Comparison of ENCODE assay signal across 2 cellular contexts in the genomic region with DNA sequence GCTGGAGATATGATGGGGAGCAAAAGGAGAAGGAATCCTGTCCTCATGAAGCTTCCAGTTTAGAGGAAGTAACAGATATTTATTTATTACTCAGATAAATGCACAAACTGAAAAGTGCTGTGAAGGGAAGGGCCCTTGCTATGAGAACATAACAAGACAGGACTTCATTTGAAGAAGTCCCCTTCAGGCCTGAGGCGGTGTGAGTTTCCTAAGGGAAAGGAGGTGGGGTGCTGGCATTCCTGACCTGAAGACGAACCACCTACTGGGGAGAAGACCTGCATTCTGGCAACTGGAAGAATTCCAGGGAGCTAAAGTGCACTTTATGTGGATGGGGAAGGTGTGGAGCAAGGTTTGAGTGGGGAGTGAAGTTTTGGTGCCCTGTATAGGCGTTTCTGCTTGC.
TF ChIP-seq lines count a peak whose summit lies in the region.

No MANE protein-coding gene starts in this region.

TF ChIP-seq in GM23338, 12 proteins besides CTCF, POLR2A, EP300 and RAD21 (continued from another document):
- TF ChIP-seq ETS1 (IDR thresholded peaks at IDR 0.05): no peak
- TF ChIP-seq CREB1 (CRISPR knock-in tag; IDR thresholded peaks at IDR 0.05; ENCODE audit: low read depth): no peak
- TF ChIP-seq STAT1 (IDR thresholded peaks at IDR 0.05; ENCODE audit: unreplicated experiment): no peak
- TF ChIP-seq, protein P1, sequence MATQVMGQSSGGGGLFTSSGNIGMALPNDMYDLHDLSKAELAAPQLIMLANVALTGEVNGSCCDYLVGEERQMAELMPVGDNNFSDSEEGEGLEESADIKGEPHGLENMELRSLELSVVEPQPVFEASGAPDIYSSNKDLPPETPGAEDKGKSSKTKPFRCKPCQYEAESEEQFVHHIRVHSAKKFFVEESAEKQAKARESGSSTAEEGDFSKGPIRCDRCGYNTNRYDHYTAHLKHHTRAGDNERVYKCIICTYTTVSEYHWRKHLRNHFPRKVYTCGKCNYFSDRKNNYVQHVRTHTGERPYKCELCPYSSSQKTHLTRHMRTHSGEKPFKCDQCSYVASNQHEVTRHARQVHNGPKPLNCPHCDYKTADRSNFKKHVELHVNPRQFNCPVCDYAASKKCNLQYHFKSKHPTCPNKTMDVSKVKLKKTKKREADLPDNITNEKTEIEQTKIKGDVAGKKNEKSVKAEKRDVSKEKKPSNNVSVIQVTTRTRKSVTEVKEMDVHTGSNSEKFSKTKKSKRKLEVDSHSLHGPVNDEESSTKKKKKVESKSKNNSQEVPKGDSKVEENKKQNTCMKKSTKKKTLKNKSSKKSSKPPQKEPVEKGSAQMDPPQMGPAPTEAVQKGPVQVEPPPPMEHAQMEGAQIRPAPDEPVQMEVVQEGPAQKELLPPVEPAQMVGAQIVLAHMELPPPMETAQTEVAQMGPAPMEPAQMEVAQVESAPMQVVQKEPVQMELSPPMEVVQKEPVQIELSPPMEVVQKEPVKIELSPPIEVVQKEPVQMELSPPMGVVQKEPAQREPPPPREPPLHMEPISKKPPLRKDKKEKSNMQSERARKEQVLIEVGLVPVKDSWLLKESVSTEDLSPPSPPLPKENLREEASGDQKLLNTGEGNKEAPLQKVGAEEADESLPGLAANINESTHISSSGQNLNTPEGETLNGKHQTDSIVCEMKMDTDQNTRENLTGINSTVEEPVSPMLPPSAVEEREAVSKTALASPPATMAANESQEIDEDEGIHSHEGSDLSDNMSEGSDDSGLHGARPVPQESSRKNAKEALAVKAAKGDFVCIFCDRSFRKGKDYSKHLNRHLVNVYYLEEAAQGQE (IDR thresholded peaks at IDR 0.05; ENCODE audit: unreplicated experiment): no peak
TF ChIP-seq in GM23338: peak in this region for 0.

TF ChIP-seq in WTC11, 78 proteins besides CTCF, POLR2A, EP300 and RAD21:
- TF ChIP-seq, protein P2, sequence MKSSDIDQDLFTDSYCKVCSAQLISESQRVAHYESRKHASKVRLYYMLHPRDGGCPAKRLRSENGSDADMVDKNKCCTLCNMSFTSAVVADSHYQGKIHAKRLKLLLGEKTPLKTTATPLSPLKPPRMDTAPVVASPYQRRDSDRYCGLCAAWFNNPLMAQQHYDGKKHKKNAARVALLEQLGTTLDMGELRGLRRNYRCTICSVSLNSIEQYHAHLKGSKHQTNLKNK (CRISPR knock-in tag; IDR thresholded peaks at IDR 0.05): no peak
- no peak for TF ChIP-seq ZNF671 (CRISPR knock-in tag; IDR thresholded peaks at IDR 0.05)
